In genomic region chr13:99722931-99723330, GRCh38 we compare ENCODE assay signal across 19 cellular contexts.
DNase-seq lines count a peak whose midpoint lies in the region; ATAC-seq, FAIRE-seq and TF ChIP-seq lines count a peak whose summit lies in the region.
"Had no signal": no experiment of that assay in that cellular context is flagged by ENCODE, and none has a peak within 500 bp of the region (broad histone marks: within the 10 kb centered on the region; RNA-seq: fewer than 3 reads in every experiment).

No MANE protein-coding gene starts in this region.

- H2BK5ac ChIP-seq in trophoblast cell (ENCODE audit: low read depth, low read length, poor library complexity): no peak overlapping the region

- 96% methylated on average over 7 of the region's 7 CpGs for WGBS in GM12878 (ENCODE audit: insufficient coverage, insufficient replicate concordance, low lambda C conversion rate, missing lambda C conversion rate)
- no CpG with 5 or more reads among the region's 7 CpGs for WGBS in trophoblast cell (ENCODE audit: extremely low coverage, insufficient coverage, insufficient read length)

- DNase-seq in NCI-H1092 treated with DMSO at 0.1 percent for 48 hours (lab: John Stamatoyannopoulos, UW) (peak; percentile 9), NCI-H1092 (lab: John Stamatoyannopoulos, UW) (no peak), GM12878 (ENCODE audit: low read depth, low spot score) (peak; percentile 37), islet precursor cell (peak; percentile 34), trophoblast cell (no peak), DMS153 (lab: John Stamatoyannopoulos, UW) (no peak)
- DNase-seq: CD4-positive, CD25-positive, alpha-beta regulatory T cell; DMS53; IMR-90; Karpas-422; MG63; NCI-H1436; NCI-H510A treated with DMSO at 0.1 percent for 48 hours; NK-92 treated with Interleukin-12 subunit alpha and Interleukin-12 subunit beta, amount 100 ng/mL, for 24 hours; SHP77 had no signal

- no TSS peak for BruUV-seq in GM12878 (replicated peaks; lab: Mats Ljungman, UMichigan)

- intact Hi-C loops in GM12878 (cut with micrococcal nuclease; ENCODE audit: unreplicated experiment): no loop called here

- H4K12ac ChIP-seq in trophoblast cell (ENCODE audit: low read depth, low read length): no peak overlapping the region

- in situ Hi-C loops in GM12878 (cut with MboI): no loop called here

- no peaks in the 10 kb centered on the region for H3K36me3 ChIP-seq in GM12878 (ENCODE audit: control insufficient read depth in 2 of 2, insufficient read depth in 2 of 2, low read length in 1 of 2)
- no peaks in the 10 kb centered on the region for H3K36me3 ChIP-seq in trophoblast cell (ENCODE audit: control insufficient read depth in 1 of 2, insufficient read depth in 2 of 2, low read length in 2 of 2)
- H3K36me3 ChIP-seq: MG63 had no signal

- TF ChIP-seq POLR2A in GM12878 (IDR thresholded peaks at IDR 0.05; ENCODE audit: low read depth, low read length): no peak

- no peak overlapping the region for H4K8ac ChIP-seq in trophoblast cell (ENCODE audit: low read depth, low read length)

- H3K23ac ChIP-seq in trophoblast cell (ENCODE audit: low read length): peak overlapping the region; percentile 68

- H3K4me1 ChIP-seq in GM12878 (ENCODE audit: control insufficient read depth, insufficient read depth, low read length): peaks cover 6% of the 10 kb centered on the region; the same call in 1 of the 2 replicates
- H3K4me1 ChIP-seq in trophoblast cell (ENCODE audit: control insufficient read depth in 1 of 2, insufficient read depth in 2 of 2, low read length in 2 of 2): peaks cover 3 to 9% of the 10 kb centered on the region in 2 experiments

- H3K14ac ChIP-seq in trophoblast cell (ENCODE audit: low read length): no peak overlapping the region

- no peak for FAIRE-seq in GM12878 (lab: Jason Lieb, UNC)

- H3K79me1 ChIP-seq in trophoblast cell (ENCODE audit: low read length): no peaks in the 10 kb centered on the region

- no peaks in the 10 kb centered on the region for H4K20me1 ChIP-seq in GM12878 (ENCODE audit: control insufficient read depth, insufficient read depth)

- peak overlapping the region; percentile 8 for H2BK120ac ChIP-seq in trophoblast cell (ENCODE audit: insufficient read depth, low read length, poor library complexity)

- no peak overlapping the region for H3K9ac ChIP-seq in GM12878 (ENCODE audit: control insufficient read depth, insufficient read depth, low read length)
- no peak overlapping the region for H3K9ac ChIP-seq in trophoblast cell (ENCODE audit: low read length)

- no peak for TF ChIP-seq RAD21 in GM12878 (IDR thresholded peaks at IDR 0.05; ENCODE audit: insufficient read depth, low read depth, low read length)

- H3K4me3 ChIP-seq in GM12878 (no peak overlapping the region), trophoblast cell (ENCODE audit: low read depth, low read length) (no peak overlapping the region)
- H3K4me3 ChIP-seq: MG63 had no signal

- peak overlapping the region; percentile 39 for H2BK12ac ChIP-seq in trophoblast cell (ENCODE audit: low read length)

- no peaks in the 10 kb centered on the region for H3K9me3 ChIP-seq in GM12878 (replicated peaks; ENCODE audit: control insufficient read depth, insufficient read depth, low read length)
- H3K9me3 ChIP-seq in trophoblast cell (ENCODE audit: insufficient read depth, low read depth, low read length): no peaks in the 10 kb centered on the region
- H3K9me3 ChIP-seq: MG63 had no signal

- H3K27ac ChIP-seq in GM12878 (ENCODE audit: control insufficient read depth, insufficient read depth) (no peak overlapping the region), trophoblast cell (ENCODE audit: low read depth, low read length) (peak overlapping the region; percentile 53)
- H3K27ac ChIP-seq: 22Rv1 had no signal

- H3K27me3 ChIP-seq in GM12878 (replicated peaks in 1 of 2; ENCODE audit: control insufficient read depth in 2 of 2, insufficient read depth in 2 of 2, low read length in 1 of 2): no peaks in the 10 kb centered on the region
- no peaks in the 10 kb centered on the region for H3K27me3 ChIP-seq in trophoblast cell (ENCODE audit: insufficient read depth, low read length)
- H3K27me3 ChIP-seq: MG63 had no signal

- SMC1A ChIA-PET in GM12878 (lab: Charles Lee; ENCODE audit: uncharacterized antibody, unreplicated experiment): no interaction called here

- H3K18ac ChIP-seq in trophoblast cell (ENCODE audit: low read length): no peak overlapping the region

- ATAC-seq in GM12878 (no peak), GM18498 (IDR thresholded peaks at IDR 0.05; ENCODE audit: unreplicated experiment) (no peak), HG02759 (IDR thresholded peaks at IDR 0.05; ENCODE audit: unreplicated experiment) (no peak)
- ATAC-seq: SK-N-SH treated with all-trans-retinoic acid at 6 μM for 48 hours had no signal

- TF ChIP-seq CTCF in GM12878 (IDR thresholded peaks at IDR 0.05 in 2 of 3, conservative IDR thresholded peaks at IDR 0.05 in 1 of 3; ENCODE audit: control insufficient read depth in 2 of 3, extremely low read depth in 1 of 3, insufficient read depth in 1 of 3, low read depth in 3 of 3, low read length in 3 of 3): no peak

- CTCF ChIA-PET in GM12878 (lab: Yijun Ruan, JAX): no interaction called here

- peak overlapping the region; percentile 52 for H4K91ac ChIP-seq in trophoblast cell (ENCODE audit: low read depth, low read length)

- no peak overlapping the region for H3K4me2 ChIP-seq in GM12878 (ENCODE audit: control insufficient read depth, insufficient read depth)
- H3K4me2 ChIP-seq in trophoblast cell (ENCODE audit: low read length): no peak overlapping the region

- RAD21 ChIA-PET in GM12878 (lab: Charles Lee; ENCODE audit: unreplicated experiment): no interaction called here

- no peak overlapping the region for H2AK5ac ChIP-seq in trophoblast cell (ENCODE audit: low read length)

- POLR2A ChIA-PET in GM12878 (lab: Charles Lee): no interaction called here

- H3K79me2 ChIP-seq in GM12878 (ENCODE audit: control insufficient read depth, insufficient read depth, low read length): no peaks in the 10 kb centered on the region
- H3K79me2 ChIP-seq in trophoblast cell (ENCODE audit: control insufficient read depth, insufficient read depth, low read length, poor library complexity): no peaks in the 10 kb centered on the region

- H3K4ac ChIP-seq in trophoblast cell (ENCODE audit: low read depth, low read length): no peak overlapping the region

- no peak for TF ChIP-seq EP300 in GM12878 (IDR thresholded peaks at IDR 0.05; ENCODE audit: borderline replicate concordance in 1 of 2, control insufficient read depth in 1 of 2, low read depth in 2 of 2, low read length in 2 of 2)

- no peak overlapping the region for H2AFZ ChIP-seq in GM12878 (ENCODE audit: control insufficient read depth, low read depth, low read length)
- no peak overlapping the region for H2AFZ ChIP-seq in trophoblast cell (ENCODE audit: insufficient read depth, low read length, poor library complexity)

TF ChIP-seq in GM12878, 131 proteins besides CTCF, POLR2A, EP300 and RAD21:
- TF ChIP-seq CREB1 (IDR thresholded peaks at IDR 0.05; ENCODE audit: low read depth) (no peak), ETV6 (conservative IDR thresholded peaks at IDR 0.05 in 1 of 2, IDR thresholded peaks at IDR 0.05 in 1 of 2; ENCODE audit: borderline replicate concordance in 1 of 2, low read depth in 1 of 2) (no peak), KLF5 (IDR thresholded peaks at IDR 0.05; ENCODE audit: partially characterized antibody) (no peak), FOXM1 (IDR thresholded peaks at IDR 0.05; ENCODE audit: low read depth, low read length) (no peak), POLR2AphosphoS2 (IDR thresholded peaks at IDR 0.05; ENCODE audit: low read depth, low read length) (no peak), CBFB (IDR thresholded peaks at IDR 0.05; ENCODE audit: low read depth) (no peak), HDAC6 (IDR thresholded peaks at IDR 0.05; ENCODE audit: unreplicated experiment) (no peak)

Comparison
In these comparisons a context has a peak if more than half of its experiments do, and no peak if none do; other contexts are left out.
1. DNase-seq: peak in NCI-H1092 treated with DMSO at 0.1 percent for 48 hours (single experiment), GM12878 (single experiment) and islet precursor cell (single experiment); none in NCI-H1092 (single experiment), trophoblast cell (0 of 2) and DMS153 (single experiment).